ENCODE assay signal across 1 cellular context in the genomic region with DNA sequence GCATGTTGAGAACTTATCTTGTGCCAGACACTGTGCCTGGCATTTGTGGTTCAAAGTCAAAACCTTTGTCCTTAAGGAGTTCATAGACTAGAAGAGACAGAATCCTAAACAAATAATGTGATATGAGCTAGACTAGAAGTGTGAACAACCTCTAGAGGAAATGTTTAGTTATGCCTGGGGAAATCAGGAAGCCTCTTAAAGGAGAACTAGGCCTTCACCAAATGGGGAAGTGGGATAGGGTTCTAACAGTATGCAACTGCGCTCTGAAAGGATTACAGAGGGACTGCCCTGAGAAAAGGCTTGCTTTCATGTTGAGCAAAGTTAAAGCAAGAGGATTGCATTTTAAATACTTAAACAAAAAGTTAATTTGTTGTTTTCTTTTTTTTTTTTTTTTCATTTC.
TF ChIP-seq lines count a peak whose summit lies in the region.

No MANE protein-coding gene starts in this region.

TF ChIP-seq in GM12878, 131 proteins besides CTCF, POLR2A, EP300 and RAD21 (continues in another document):
- TF ChIP-seq, protein P1, sequence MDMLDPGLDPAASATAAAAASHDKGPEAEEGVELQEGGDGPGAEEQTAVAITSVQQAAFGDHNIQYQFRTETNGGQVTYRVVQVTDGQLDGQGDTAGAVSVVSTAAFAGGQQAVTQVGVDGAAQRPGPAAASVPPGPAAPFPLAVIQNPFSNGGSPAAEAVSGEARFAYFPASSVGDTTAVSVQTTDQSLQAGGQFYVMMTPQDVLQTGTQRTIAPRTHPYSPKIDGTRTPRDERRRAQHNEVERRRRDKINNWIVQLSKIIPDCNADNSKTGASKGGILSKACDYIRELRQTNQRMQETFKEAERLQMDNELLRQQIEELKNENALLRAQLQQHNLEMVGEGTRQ (IDR thresholded peaks at IDR 0.05; ENCODE audit: borderline replicate concordance, low read depth, low read length), result no peak
- TF ChIP-seq POLR2AphosphoS2 (IDR thresholded peaks at IDR 0.05; ENCODE audit: low read depth, low read length) (no peak), ETV6 (conservative IDR thresholded peaks at IDR 0.05 in 1 of 2, IDR thresholded peaks at IDR 0.05 in 1 of 2; ENCODE audit: borderline replicate concordance in 1 of 2, low read depth in 1 of 2) (peak in 1 of 2 experiments; percentile 61; a peak in 1 of 4 replicates), POU2F2 (IDR thresholded peaks at IDR 0.05; ENCODE audit: borderline replicate concordance, low read depth, low read length) (peak; percentile 66; the same call in 2 of the 3 replicates), ESRRA (IDR thresholded peaks at IDR 0.05; ENCODE audit: low read length) (no peak), MLLT1 (IDR thresholded peaks at IDR 0.05) (0 out of 2 replicates have a peak, but pooled peaks have one; percentile 39), IRF4 (IDR thresholded peaks at IDR 0.05; ENCODE audit: low read depth, low read length) (peak; percentile 86), TCF7 (IDR thresholded peaks at IDR 0.05; ENCODE audit: borderline replicate concordance) (no peak; the same call in 1 of the 2 replicates), IKZF1 (conservative IDR thresholded peaks at IDR 0.05) (peak; percentile 81), CEBPB (IDR thresholded peaks at IDR 0.05; ENCODE audit: borderline replicate concordance in 1 of 2, low read depth in 2 of 2, low read length in 2 of 2) (no peak), MAX (IDR thresholded peaks at IDR 0.05; ENCODE audit: low read depth, low read length) (no peak), SMAD5 (IDR thresholded peaks at IDR 0.05; ENCODE audit: low read depth) (no peak), RCOR1 (conservative IDR thresholded peaks at IDR 0.05; ENCODE audit: low read depth, low read length) (peak; percentile 79; the same call in 1 of the 2 replicates), EZH2 (IDR thresholded peaks at IDR 0.05; ENCODE audit: borderline replicate concordance, control insufficient read depth, low read depth, low read length) (no peak), ELK1 (IDR thresholded peaks at IDR 0.05; ENCODE audit: low read depth, low read length) (no peak), IKZF2 (IDR thresholded peaks at IDR 0.05) (peak; percentile 83 to 88), NFIC (IDR thresholded peaks at IDR 0.05; ENCODE audit: low read depth, low read length) (peak; percentile 60), SMARCA5 (IDR thresholded peaks at IDR 0.05) (peak; percentile 22; the same call in 1 of the 2 replicates), MYB (IDR thresholded peaks at IDR 0.05; ENCODE audit: borderline replicate concordance, low read depth, low read length) (no peak), RUNX3 (IDR thresholded peaks at IDR 0.05; ENCODE audit: low read length) (peak; percentile 38; the same call in 1 of the 2 replicates), BACH1 (IDR thresholded peaks at IDR 0.05; ENCODE audit: borderline replicate concordance) (peak; percentile 41; the same call in 1 of the 2 replicates), EED (IDR thresholded peaks at IDR 0.05; ENCODE audit: low read depth) (peak; percentile 68), TCF12 (IDR thresholded peaks at IDR 0.05; ENCODE audit: low read depth, low read length) (no peak), ZNF274 (IDR thresholded peaks at IDR 0.05; ENCODE audit: insufficient read depth, insufficient read length) (no peak), ZNF384 (IDR thresholded peaks at IDR 0.05; ENCODE audit: borderline replicate concordance, low read depth, low read length) (peak; percentile 38; the same call in 1 of the 2 replicates), HCFC1 (IDR thresholded peaks at IDR 0.05; ENCODE audit: low read length) (no peak), SIN3A (IDR thresholded peaks at IDR 0.05; ENCODE audit: low read depth, low read length) (no peak), DPF2 (IDR thresholded peaks at IDR 0.05) (0 out of 2 replicates have a peak, but pooled peaks have one; percentile 39), ATF7 (IDR thresholded peaks at IDR 0.05; ENCODE audit: low read depth) (peak; percentile 45; the same call in 1 of the 2 replicates), ZNF217 (IDR thresholded peaks at IDR 0.05) (peak; percentile 86; the same call in 1 of the 2 replicates), SPI1 (IDR thresholded peaks at IDR 0.05; ENCODE audit: borderline replicate concordance, insufficient read depth, low read depth, low read length) (peak; percentile 99)
- TF ChIP-seq, protein P2, sequence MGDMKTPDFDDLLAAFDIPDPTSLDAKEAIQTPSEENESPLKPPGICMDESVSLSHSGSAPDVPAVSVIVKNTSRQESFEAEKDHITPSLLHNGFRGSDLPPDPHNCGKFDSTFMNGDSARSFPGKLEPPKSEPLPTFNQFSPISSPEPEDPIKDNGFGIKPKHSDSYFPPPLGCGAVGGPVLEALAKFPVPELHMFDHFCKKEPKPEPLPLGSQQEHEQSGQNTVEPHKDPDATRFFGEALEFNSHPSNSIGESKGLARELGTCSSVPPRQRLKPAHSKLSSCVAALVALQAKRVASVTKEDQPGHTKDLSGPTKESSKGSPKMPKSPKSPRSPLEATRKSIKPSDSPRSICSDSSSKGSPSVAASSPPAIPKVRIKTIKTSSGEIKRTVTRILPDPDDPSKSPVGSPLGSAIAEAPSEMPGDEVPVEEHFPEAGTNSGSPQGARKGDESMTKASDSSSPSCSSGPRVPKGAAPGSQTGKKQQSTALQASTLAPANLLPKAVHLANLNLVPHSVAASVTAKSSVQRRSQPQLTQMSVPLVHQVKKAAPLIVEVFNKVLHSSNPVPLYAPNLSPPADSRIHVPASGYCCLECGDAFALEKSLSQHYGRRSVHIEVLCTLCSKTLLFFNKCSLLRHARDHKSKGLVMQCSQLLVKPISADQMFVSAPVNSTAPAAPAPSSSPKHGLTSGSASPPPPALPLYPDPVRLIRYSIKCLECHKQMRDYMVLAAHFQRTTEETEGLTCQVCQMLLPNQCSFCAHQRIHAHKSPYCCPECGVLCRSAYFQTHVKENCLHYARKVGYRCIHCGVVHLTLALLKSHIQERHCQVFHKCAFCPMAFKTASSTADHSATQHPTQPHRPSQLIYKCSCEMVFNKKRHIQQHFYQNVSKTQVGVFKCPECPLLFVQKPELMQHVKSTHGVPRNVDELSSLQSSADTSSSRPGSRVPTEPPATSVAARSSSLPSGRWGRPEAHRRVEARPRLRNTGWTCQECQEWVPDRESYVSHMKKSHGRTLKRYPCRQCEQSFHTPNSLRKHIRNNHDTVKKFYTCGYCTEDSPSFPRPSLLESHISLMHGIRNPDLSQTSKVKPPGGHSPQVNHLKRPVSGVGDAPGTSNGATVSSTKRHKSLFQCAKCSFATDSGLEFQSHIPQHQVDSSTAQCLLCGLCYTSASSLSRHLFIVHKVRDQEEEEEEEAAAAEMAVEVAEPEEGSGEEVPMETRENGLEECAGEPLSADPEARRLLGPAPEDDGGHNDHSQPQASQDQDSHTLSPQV (IDR thresholded peaks at IDR 0.05), result no peak
- TF ChIP-seq, protein P3, sequence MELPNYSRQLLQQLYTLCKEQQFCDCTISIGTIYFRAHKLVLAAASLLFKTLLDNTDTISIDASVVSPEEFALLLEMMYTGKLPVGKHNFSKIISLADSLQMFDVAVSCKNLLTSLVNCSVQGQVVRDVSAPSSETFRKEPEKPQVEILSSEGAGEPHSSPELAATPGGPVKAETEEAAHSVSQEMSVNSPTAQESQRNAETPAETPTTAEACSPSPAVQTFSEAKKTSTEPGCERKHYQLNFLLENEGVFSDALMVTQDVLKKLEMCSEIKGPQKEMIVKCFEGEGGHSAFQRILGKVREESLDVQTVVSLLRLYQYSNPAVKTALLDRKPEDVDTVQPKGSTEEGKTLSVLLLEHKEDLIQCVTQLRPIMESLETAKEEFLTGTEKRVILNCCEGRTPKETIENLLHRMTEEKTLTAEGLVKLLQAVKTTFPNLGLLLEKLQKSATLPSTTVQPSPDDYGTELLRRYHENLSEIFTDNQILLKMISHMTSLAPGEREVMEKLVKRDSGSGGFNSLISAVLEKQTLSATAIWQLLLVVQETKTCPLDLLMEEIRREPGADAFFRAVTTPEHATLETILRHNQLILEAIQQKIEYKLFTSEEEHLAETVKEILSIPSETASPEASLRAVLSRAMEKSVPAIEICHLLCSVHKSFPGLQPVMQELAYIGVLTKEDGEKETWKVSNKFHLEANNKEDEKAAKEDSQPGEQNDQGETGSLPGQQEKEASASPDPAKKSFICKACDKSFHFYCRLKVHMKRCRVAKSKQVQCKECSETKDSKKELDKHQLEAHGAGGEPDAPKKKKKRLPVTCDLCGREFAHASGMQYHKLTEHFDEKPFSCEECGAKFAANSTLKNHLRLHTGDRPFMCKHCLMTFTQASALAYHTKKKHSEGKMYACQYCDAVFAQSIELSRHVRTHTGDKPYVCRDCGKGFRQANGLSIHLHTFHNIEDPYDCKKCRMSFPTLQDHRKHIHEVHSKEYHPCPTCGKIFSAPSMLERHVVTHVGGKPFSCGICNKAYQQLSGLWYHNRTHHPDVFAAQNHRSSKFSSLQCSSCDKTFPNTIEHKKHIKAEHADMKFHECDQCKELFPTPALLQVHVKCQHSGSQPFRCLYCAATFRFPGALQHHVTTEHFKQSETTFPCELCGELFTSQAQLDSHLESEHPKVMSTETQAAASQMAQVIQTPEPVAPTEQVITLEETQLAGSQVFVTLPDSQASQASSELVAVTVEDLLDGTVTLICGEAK (IDR thresholded peaks at IDR 0.05; ENCODE audit: borderline replicate concordance), result no peak
- TF ChIP-seq, protein P4, sequence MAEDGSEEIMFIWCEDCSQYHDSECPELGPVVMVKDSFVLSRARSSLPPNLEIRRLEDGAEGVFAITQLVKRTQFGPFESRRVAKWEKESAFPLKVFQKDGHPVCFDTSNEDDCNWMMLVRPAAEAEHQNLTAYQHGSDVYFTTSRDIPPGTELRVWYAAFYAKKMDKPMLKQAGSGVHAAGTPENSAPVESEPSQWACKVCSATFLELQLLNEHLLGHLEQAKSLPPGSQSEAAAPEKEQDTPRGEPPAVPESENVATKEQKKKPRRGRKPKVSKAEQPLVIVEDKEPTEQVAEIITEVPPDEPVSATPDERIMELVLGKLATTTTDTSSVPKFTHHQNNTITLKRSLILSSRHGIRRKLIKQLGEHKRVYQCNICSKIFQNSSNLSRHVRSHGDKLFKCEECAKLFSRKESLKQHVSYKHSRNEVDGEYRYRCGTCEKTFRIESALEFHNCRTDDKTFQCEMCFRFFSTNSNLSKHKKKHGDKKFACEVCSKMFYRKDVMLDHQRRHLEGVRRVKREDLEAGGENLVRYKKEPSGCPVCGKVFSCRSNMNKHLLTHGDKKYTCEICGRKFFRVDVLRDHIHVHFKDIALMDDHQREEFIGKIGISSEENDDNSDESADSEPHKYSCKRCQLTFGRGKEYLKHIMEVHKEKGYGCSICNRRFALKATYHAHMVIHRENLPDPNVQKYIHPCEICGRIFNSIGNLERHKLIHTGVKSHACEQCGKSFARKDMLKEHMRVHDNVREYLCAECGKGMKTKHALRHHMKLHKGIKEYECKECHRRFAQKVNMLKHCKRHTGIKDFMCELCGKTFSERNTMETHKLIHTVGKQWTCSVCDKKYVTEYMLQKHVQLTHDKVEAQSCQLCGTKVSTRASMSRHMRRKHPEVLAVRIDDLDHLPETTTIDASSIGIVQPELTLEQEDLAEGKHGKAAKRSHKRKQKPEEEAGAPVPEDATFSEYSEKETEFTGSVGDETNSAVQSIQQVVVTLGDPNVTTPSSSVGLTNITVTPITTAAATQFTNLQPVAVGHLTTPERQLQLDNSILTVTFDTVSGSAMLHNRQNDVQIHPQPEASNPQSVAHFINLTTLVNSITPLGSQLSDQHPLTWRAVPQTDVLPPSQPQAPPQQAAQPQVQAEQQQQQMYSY (CRISPR knock-in tag; IDR thresholded peaks at IDR 0.05), result no peak
- TF ChIP-seq, protein P5, sequence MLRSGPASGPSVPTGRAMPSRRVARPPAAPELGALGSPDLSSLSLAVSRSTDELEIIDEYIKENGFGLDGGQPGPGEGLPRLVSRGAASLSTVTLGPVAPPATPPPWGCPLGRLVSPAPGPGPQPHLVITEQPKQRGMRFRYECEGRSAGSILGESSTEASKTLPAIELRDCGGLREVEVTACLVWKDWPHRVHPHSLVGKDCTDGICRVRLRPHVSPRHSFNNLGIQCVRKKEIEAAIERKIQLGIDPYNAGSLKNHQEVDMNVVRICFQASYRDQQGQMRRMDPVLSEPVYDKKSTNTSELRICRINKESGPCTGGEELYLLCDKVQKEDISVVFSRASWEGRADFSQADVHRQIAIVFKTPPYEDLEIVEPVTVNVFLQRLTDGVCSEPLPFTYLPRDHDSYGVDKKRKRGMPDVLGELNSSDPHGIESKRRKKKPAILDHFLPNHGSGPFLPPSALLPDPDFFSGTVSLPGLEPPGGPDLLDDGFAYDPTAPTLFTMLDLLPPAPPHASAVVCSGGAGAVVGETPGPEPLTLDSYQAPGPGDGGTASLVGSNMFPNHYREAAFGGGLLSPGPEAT (IDR thresholded peaks at IDR 0.05; ENCODE audit: low read depth), result peak; percentile 84
- TF ChIP-seq, protein P6, sequence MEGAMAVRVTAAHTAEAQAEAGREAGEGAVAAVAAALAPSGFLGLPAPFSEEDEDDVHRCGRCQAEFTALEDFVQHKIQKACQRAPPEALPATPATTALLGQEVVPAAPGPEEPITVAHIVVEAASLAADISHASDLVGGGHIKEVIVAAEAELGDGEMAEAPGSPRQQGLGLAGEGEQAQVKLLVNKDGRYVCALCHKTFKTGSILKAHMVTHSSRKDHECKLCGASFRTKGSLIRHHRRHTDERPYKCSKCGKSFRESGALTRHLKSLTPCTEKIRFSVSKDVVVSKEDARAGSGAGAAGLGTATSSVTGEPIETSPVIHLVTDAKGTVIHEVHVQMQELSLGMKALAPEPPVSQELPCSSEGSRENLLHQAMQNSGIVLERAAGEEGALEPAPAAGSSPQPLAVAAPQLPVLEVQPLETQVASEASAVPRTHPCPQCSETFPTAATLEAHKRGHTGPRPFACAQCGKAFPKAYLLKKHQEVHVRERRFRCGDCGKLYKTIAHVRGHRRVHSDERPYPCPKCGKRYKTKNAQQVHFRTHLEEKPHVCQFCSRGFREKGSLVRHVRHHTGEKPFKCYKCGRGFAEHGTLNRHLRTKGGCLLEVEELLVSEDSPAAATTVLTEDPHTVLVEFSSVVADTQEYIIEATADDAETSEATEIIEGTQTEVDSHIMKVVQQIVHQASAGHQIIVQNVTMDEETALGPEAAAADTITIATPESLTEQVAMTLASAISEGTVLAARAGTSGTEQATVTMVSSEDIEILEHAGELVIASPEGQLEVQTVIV (IDR thresholded peaks at IDR 0.05; ENCODE audit: borderline replicate concordance, partially characterized antibody), result no peak
